Comparison of ENCODE assay signal across 18 cellular contexts in the genomic region with DNA sequence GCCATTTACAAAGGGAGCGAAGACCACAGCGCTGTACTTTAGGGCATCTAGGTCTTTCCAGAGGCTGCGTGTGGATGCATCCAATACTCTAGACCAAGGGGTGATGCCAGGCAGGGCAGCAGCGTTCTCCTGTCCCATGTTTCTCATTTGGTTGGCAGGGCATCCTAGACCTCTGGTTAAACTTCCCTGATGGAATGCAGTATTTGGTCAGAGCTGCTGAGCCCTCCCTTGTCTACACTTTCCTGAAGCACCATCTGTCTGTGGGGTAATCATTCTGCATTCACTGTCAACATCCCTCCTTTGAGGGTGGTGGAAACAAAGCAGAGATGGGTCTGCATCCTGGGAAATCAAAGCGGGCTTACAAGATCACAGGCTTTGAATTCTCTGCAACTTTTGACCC.
A peak's percentile ranks its signal among the peaks of the same experiment; 100 is the strongest.
DNase-seq lines count a peak whose midpoint lies in the region; ATAC-seq and TF ChIP-seq lines count a peak whose summit lies in the region.
"Had no signal": no experiment of that assay in that cellular context is flagged by ENCODE, and none has a peak within 500 bp of the region (broad histone marks: within the 10 kb centered on the region; RNA-seq: fewer than 3 reads in every experiment).

No MANE protein-coding gene starts in this region.

- no peaks in the 10 kb centered on the region for H3K9me3 ChIP-seq in DND-41 (ENCODE audit: insufficient read depth, low read length, severe bottlenecking)
- H3K9me3 ChIP-seq in BE2C = no peaks in the 10 kb centered on the region
- H3K9me3 ChIP-seq: SK-N-SH had no signal

- peaks cover 5% of the 10 kb centered on the region for H3K27me3 Mint-ChIP-seq in nephron progenitor cell (ENCODE audit: low read depth, poor library complexity)
- H3K27me3 Mint-ChIP-seq: CD4-positive, alpha-beta T cell had no signal

- DNase-seq in AG10803 (ENCODE audit: low read depth) = peak; percentile 25
- no peak for DNase-seq in DND-41
- DNase-seq in amniotic epithelial cell (ENCODE audit: low read depth) = peak; percentile 40
- no peak for DNase-seq in nephron progenitor cell
- DNase-seq in BE2C = no peak
- DNase-seq in iPS-NIHi11 (ENCODE audit: low spot score) = no peak
- no peak for DNase-seq in stimulated activated naive CD8-positive, alpha-beta T cell treated with anti-CD3 and anti-CD28 coated beads, Interleukin-15, Interleukin-2, amounts not matched to agents 100 U/mL and 50 U/mL, for 24 hours
- no peak for DNase-seq in caudate nucleus (lab: John Stamatoyannopoulos, UW)
- DNase-seq: AML-193; CD4-positive, alpha-beta T cell; NCI-H1417 treated with DMSO at 0.1 percent for 48 hours; NCI-H1930; NCI-H446; NCI-H774; SK-N-SH had no signal

- H2AFZ ChIP-seq in DND-41 (ENCODE audit: low read depth, low read length) = no peak overlapping the region
- H2AFZ ChIP-seq: GM23338 had no signal

- ATAC-seq in DND-41 (ENCODE audit: insufficient read depth, low read depth) = peak; percentile 39; the same call in 1 of the 3 replicates
- no peak for ATAC-seq in stimulated activated naive CD8-positive, alpha-beta T cell treated with anti-CD3 and anti-CD28 coated beads, Interleukin-15, Interleukin-2, amounts not matched to agents 100 U/mL and 50 U/mL, for 24 hours
- ATAC-seq: GM23338, K562, Panc1 had no signal

- TF ChIP-seq CTCF in AG10803 (conservative IDR thresholded peaks at IDR 0.05; ENCODE audit: low read length) = no peak
- TF ChIP-seq CTCF in DND-41 (IDR thresholded peaks at IDR 0.05; ENCODE audit: borderline replicate concordance, extremely low read depth, low read length, poor library complexity, severe bottlenecking) = no peak
- TF ChIP-seq CTCF in nephron progenitor cell (IDR thresholded peaks at IDR 0.05) = no peak
- no peak for TF ChIP-seq CTCF in BE2C (IDR thresholded peaks at IDR 0.05; ENCODE audit: low read depth, low read length)

- H3K9me3 Mint-ChIP-seq in nephron progenitor cell = no peaks in the 10 kb centered on the region
- H3K9me3 Mint-ChIP-seq: CD4-positive, alpha-beta T cell; GM23338 had no signal

- H3K4me1 Mint-ChIP-seq in nephron progenitor cell = peaks cover 81% of the 10 kb centered on the region

- peaks cover 3% of the 10 kb centered on the region for H3K36me3 Mint-ChIP-seq in nephron progenitor cell (ENCODE audit: low read depth)

- H3K27me3 ChIP-seq in DND-41 (ENCODE audit: insufficient read depth, low read length, poor library complexity) = no peaks in the 10 kb centered on the region
- no peaks in the 10 kb centered on the region for H3K27me3 ChIP-seq in BE2C

- no peak overlapping the region for H3K9ac ChIP-seq in DND-41 (ENCODE audit: low read depth, low read length)
- H3K9ac ChIP-seq: SK-N-SH had no signal

- H3K4me3 Mint-ChIP-seq in nephron progenitor cell = no peak overlapping the region
- H3K4me3 Mint-ChIP-seq: CD4-positive, alpha-beta T cell; GM23338 had no signal

- H3K27ac Mint-ChIP-seq in nephron progenitor cell = peak overlapping the region; percentile 17
- H3K27ac Mint-ChIP-seq: CD4-positive, alpha-beta T cell; GM23338 had no signal

- peaks cover 100% of the 10 kb centered on the region for H3K79me2 ChIP-seq in DND-41 (ENCODE audit: insufficient read depth, low read length)

- H4K20me1 ChIP-seq in DND-41 (ENCODE audit: insufficient read depth, low read length) = peaks cover 100% of the 10 kb centered on the region

- H3K4me3 ChIP-seq in AG10803 (ENCODE audit: low read length) (no peak overlapping the region), DND-41 (ENCODE audit: low read depth in 1 of 2, low read length in 2 of 2) (no peak overlapping the region), BE2C (ENCODE audit: low read depth, low read length) (no peak overlapping the region)
- H3K4me3 ChIP-seq: GM23338, K562 had no signal

- H3K36me3 ChIP-seq in DND-41 (ENCODE audit: insufficient read depth, low read length) (peaks cover 71% of the 10 kb centered on the region), BE2C (no peaks in the 10 kb centered on the region)

- H3K27ac ChIP-seq in DND-41 (ENCODE audit: low read length) (no peak overlapping the region), caudate nucleus (ENCODE audit: low read depth, low read length) (no peak overlapping the region)

- H3K4me1 ChIP-seq in DND-41 (ENCODE audit: insufficient read depth, low read length) = peaks cover 27% of the 10 kb centered on the region
- H3K4me1 ChIP-seq in BE2C = peaks cover 28% of the 10 kb centered on the region

- no peak overlapping the region for H3K4me2 ChIP-seq in DND-41 (ENCODE audit: insufficient read depth, low read length)
- H3K4me2 ChIP-seq: GM23338 had no signal

Comparison
In these comparisons a context has a peak if more than half of its experiments do, and no peak if none do; other contexts are left out.
1. DNase-seq: peak in AG10803 (single experiment) and amniotic epithelial cell (single experiment); none in DND-41 (single experiment), nephron progenitor cell (single experiment), BE2C (single experiment), iPS-NIHi11 (single experiment), stimulated activated naive CD8-positive, alpha-beta T cell treated with anti-CD3 and anti-CD28 coated beads, Interleukin-15, Interleukin-2, amounts not matched to agents 100 U/mL and 50 U/mL, for 24 hours (single experiment) and caudate nucleus (0 of 61).